ENCODE assay signal across 8 cellular contexts in the genomic region with DNA sequence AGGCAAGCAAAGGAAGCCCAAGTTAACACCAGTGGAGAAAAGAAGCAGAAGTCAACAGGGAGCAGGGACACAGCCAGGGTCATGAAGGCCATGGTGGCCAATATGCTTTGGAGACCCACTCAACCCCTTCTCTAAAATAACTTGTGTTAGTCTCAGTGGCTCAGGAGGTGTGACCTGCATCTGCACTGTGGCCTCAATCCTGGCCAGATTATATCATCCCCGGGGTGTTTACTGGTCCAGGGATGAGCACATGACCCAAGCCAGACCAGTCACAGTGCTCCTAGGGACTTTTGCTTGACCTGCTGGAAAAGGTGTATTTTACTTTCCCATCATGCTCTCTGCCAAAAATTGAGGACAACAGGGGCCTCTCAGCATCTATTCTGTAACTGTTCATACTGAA.
DNase-seq lines count a peak whose midpoint lies in the region; ATAC-seq and TF ChIP-seq lines count a peak whose summit lies in the region.

No MANE protein-coding gene starts in this region.

- intact Hi-C loops in activated T-helper 1 cell treated with anti-CD3 and anti-CD28 coated beads, Interleukin-12 subunit alpha, Interleukin-12 subunit beta, Interleukin-2, Interleukin-4 antibody, amounts not matched to agents 30 ng/mL and 10 ng/mL and 1 ng/mL, durations not matched to agents 14 hours and 24 hours and 36 hours (cut with micrococcal nuclease) = no loop called here
- intact Hi-C loops in prostate gland (cut with DNase I) = no loop called here
- intact Hi-C loops in activated naive CD4-positive, alpha-beta T cell treated with anti-CD3 and anti-CD28 coated beads for 36 hours (cut with micrococcal nuclease) = no loop called here

- no peak for TF ChIP-seq POLR2A in prostate gland (IDR thresholded peaks at IDR 0.05)

- peak overlapping the region; percentile 71 for H3K27ac ChIP-seq in prostate gland

- no peaks in the 10 kb centered on the region for H3K27me3 ChIP-seq in prostate gland (replicated peaks; ENCODE audit: insufficient read depth)

- 79% methylated on average over 1 of the region's 1 CpG for WGBS in prostate gland

- no peak overlapping the region for H3K4me3 ChIP-seq in prostate gland

- no peaks in the 10 kb centered on the region for H3K4me1 Mint-ChIP-seq in activated T-helper 1 cell treated with anti-CD3 and anti-CD28 coated beads, Interleukin-12 subunit alpha, Interleukin-12 subunit beta, Interleukin-2, Interleukin-4 antibody, amounts not matched to agents 30 ng/mL and 10 ng/mL and 1 ng/mL, durations not matched to agents 14 hours and 24 hours and 36 hours (ENCODE audit: low read depth)
- H3K4me1 Mint-ChIP-seq in activated naive CD4-positive, alpha-beta T cell treated with anti-CD3 and anti-CD28 coated beads for 36 hours (ENCODE audit: low read depth) = no peaks in the 10 kb centered on the region

- CTCF ChIA-PET in activated naive CD4-positive, alpha-beta T cell treated with anti-CD3 and anti-CD28 coated beads for 36 hours (lab: Charles Lee) = no interaction called here

- no peaks in the 10 kb centered on the region for H3K27me3 Mint-ChIP-seq in activated T-helper 1 cell treated with anti-CD3 and anti-CD28 coated beads, Interleukin-12 subunit alpha, Interleukin-12 subunit beta, Interleukin-2, Interleukin-4 antibody, amounts not matched to agents 30 ng/mL and 10 ng/mL and 1 ng/mL, durations not matched to agents 14 hours and 24 hours and 36 hours (ENCODE audit: insufficient read depth)
- no peaks in the 10 kb centered on the region for H3K27me3 Mint-ChIP-seq in activated naive CD4-positive, alpha-beta T cell treated with anti-CD3 and anti-CD28 coated beads for 36 hours (ENCODE audit: low read depth)

- no peak for TF ChIP-seq CTCF in prostate gland (IDR thresholded peaks at IDR 0.05)

- no peaks in the 10 kb centered on the region for H3K9me3 Mint-ChIP-seq in activated T-helper 1 cell treated with anti-CD3 and anti-CD28 coated beads, Interleukin-12 subunit alpha, Interleukin-12 subunit beta, Interleukin-2, Interleukin-4 antibody, amounts not matched to agents 30 ng/mL and 10 ng/mL and 1 ng/mL, durations not matched to agents 14 hours and 24 hours and 36 hours
- H3K9me3 Mint-ChIP-seq in activated naive CD4-positive, alpha-beta T cell treated with anti-CD3 and anti-CD28 coated beads for 36 hours = no peaks in the 10 kb centered on the region

- H3K4me3 Mint-ChIP-seq in activated T-helper 1 cell treated with anti-CD3 and anti-CD28 coated beads, Interleukin-12 subunit alpha, Interleukin-12 subunit beta, Interleukin-2, Interleukin-4 antibody, amounts not matched to agents 30 ng/mL and 10 ng/mL and 1 ng/mL, durations not matched to agents 14 hours and 24 hours and 36 hours = no peak overlapping the region
- no peak overlapping the region for H3K4me3 Mint-ChIP-seq in activated naive CD4-positive, alpha-beta T cell treated with anti-CD3 and anti-CD28 coated beads for 36 hours

- no peaks in the 10 kb centered on the region for H3K4me1 ChIP-seq in prostate gland (replicated peaks)

- peak overlapping the region; percentile 40 for H3K27ac Mint-ChIP-seq in activated T-helper 1 cell treated with anti-CD3 and anti-CD28 coated beads, Interleukin-12 subunit alpha, Interleukin-12 subunit beta, Interleukin-2, Interleukin-4 antibody, amounts not matched to agents 30 ng/mL and 10 ng/mL and 1 ng/mL, durations not matched to agents 14 hours and 24 hours and 36 hours
- no peak overlapping the region for H3K27ac Mint-ChIP-seq in activated naive CD4-positive, alpha-beta T cell treated with anti-CD3 and anti-CD28 coated beads for 36 hours

- H3K36me3 Mint-ChIP-seq in activated T-helper 1 cell treated with anti-CD3 and anti-CD28 coated beads, Interleukin-12 subunit alpha, Interleukin-12 subunit beta, Interleukin-2, Interleukin-4 antibody, amounts not matched to agents 30 ng/mL and 10 ng/mL and 1 ng/mL, durations not matched to agents 14 hours and 24 hours and 36 hours (ENCODE audit: low read depth) = no peaks in the 10 kb centered on the region
- H3K36me3 Mint-ChIP-seq in activated naive CD4-positive, alpha-beta T cell treated with anti-CD3 and anti-CD28 coated beads for 36 hours (ENCODE audit: low read depth) = no peaks in the 10 kb centered on the region

- peak; percentile 34 for ATAC-seq in GM18909 (IDR thresholded peaks at IDR 0.05; ENCODE audit: poor library complexity, unreplicated experiment)
- peak; percentile 19 for ATAC-seq in HG02852 (IDR thresholded peaks at IDR 0.05; ENCODE audit: unreplicated experiment)

- H3K36me3 ChIP-seq in prostate gland = no peaks in the 10 kb centered on the region

- no peak for DNase-seq in activated T-helper 1 cell treated with anti-CD3 and anti-CD28 coated beads, Interleukin-12 subunit alpha, Interleukin-12 subunit beta, Interleukin-2, Interleukin-4 antibody, amounts not matched to agents 30 ng/mL and 10 ng/mL and 1 ng/mL, durations not matched to agents 14 hours and 24 hours and 36 hours (ENCODE audit: low spot score)
- DNase-seq in prostate gland (ENCODE audit: low spot score) (no peak), NCI-H526 treated with DMSO at 0.1 percent for 48 hours (lab: John Stamatoyannopoulos, UW) (no peak), NCI-H2227 treated with DMSO at 0.1 percent for 48 hours (lab: John Stamatoyannopoulos, UW) (no peak)
- DNase-seq in activated naive CD4-positive, alpha-beta T cell treated with anti-CD3 and anti-CD28 coated beads for 36 hours = no peak
- DNase-seq in activated CD4-positive, alpha-beta T cell treated with anti-CD3 and anti-CD28 coated beads for 4 hours = no peak

- H3K9me3 ChIP-seq in prostate gland = no peaks in the 10 kb centered on the region
